1 cellular context compared by ENCODE assay signal in genomic region chr10:61627266-61627665, GRCh38.
TF ChIP-seq lines count a peak whose summit lies in the region.

No MANE protein-coding gene starts in this region.

TF ChIP-seq in SK-N-SH treated with all-trans-retinoic acid at 6 μM for 48 hours, 23 proteins besides CTCF, POLR2A, EP300 and RAD21 (continued from another document):
- no peak for TF ChIP-seq PATZ1 (CRISPR knock-in tag; IDR thresholded peaks at IDR 0.05; ENCODE audit: borderline replicate concordance)
